21 cellular contexts compared by ENCODE assay signal in the genomic region with DNA sequence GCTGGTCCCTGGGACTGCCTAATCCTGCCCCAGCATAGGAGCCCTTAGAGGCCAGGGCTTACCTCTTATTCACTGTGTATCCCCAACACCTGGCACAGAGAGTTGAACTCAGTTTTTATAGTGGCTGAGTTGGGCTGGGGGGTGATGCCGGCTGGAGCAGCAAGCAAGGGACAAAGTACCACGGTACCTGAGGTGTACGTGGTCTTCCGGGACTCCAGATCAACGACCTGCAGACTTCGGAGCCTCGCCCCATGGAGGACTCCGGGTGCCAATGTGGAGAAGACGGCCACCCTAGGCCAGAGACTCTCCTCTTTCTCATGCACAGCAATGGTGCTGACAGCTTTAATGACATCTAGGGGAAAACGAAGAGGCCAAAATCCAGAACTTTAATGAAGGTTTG.
"Had no signal": no experiment of that assay in that cellular context is flagged by ENCODE, and none has a peak within 500 bp of the region (broad histone marks: within the 10 kb centered on the region; RNA-seq: fewer than 3 reads in every experiment).

No MANE protein-coding gene starts in this region.

- H3K4me3 Mint-ChIP-seq: activated naive CD8-positive, alpha-beta T cell; stimulated activated naive B cell treated with anti-CD40 and anti-IgM and Interleukin-4, amounts not matched to agents 10 μg/mL and 1 μg/mL and 100 μg/mL, for 72 hours; type B pancreatic cell had no signal

- H3K4me3 ChIP-seq: adrenal gland, ascending aorta, esophagus squamous epithelium, gastroesophageal sphincter, sigmoid colon, smooth muscle cell, thoracic aorta, vagina had no signal

- H3K9me3 ChIP-seq: adrenal gland, ascending aorta, esophagus squamous epithelium, gastroesophageal sphincter, sigmoid colon, thoracic aorta, vagina had no signal

- H3K4me1 ChIP-seq: vagina had no signal

- DNase-seq: activated CD8-positive, alpha-beta memory T cell treated with anti-CD3 and anti-CD28 coated beads for 24 hours; activated CD8-positive, alpha-beta memory T cell treated with anti-CD3 and anti-CD28 coated beads, Interleukin-2, amount 50 U/mL, for 4 hours; activated T-cell treated with anti-CD3 and anti-CD28 coated beads, Interleukin-2, amount 50 U/mL, for 48 hours; adrenal gland; brain microvascular endothelial cell; central memory CD4-positive, alpha-beta T cell; effector memory CD4-positive, alpha-beta T cell; esophagus squamous epithelium; occipital lobe; stimulated activated CD4-positive, alpha-beta T cell treated with anti-CD3 and anti-CD28 coated beads, Interleukin-15, amount 100 ng/mL, for 24 hours; stimulated activated naive B cell treated with anti-CD40 and anti-IgM and Interleukin-4, amounts not matched to agents 10 μg/mL and 1 μg/mL and 100 μg/mL, for 72 hours; T-helper 1 cell; T-helper 9 cell had no signal

- H3K27me3 ChIP-seq: adrenal gland, ascending aorta, brain microvascular endothelial cell, esophagus squamous epithelium, gastroesophageal sphincter, sigmoid colon, vagina had no signal

- ATAC-seq: gastroesophageal sphincter; stimulated activated naive B cell treated with anti-CD40 and anti-IgM and Interleukin-4, amounts not matched to agents 10 μg/mL and 1 μg/mL and 100 μg/mL, for 72 hours had no signal

- H3K27me3 Mint-ChIP-seq: activated naive CD8-positive, alpha-beta T cell; stimulated activated naive B cell treated with anti-CD40 and anti-IgM and Interleukin-4, amounts not matched to agents 10 μg/mL and 1 μg/mL and 100 μg/mL, for 72 hours; type B pancreatic cell had no signal

- H3K27ac ChIP-seq: adrenal gland, ascending aorta, brain microvascular endothelial cell, esophagus squamous epithelium, gastroesophageal sphincter, sigmoid colon, thoracic aorta, vagina had no signal

- H3K27ac Mint-ChIP-seq: activated naive CD8-positive, alpha-beta T cell; type B pancreatic cell had no signal

- H3K9me3 Mint-ChIP-seq: stimulated activated naive B cell treated with anti-CD40 and anti-IgM and Interleukin-4, amounts not matched to agents 10 μg/mL and 1 μg/mL and 100 μg/mL, for 72 hours; type B pancreatic cell had no signal
